Comparison of ENCODE assay signal across 1 cellular context in the genomic region with DNA sequence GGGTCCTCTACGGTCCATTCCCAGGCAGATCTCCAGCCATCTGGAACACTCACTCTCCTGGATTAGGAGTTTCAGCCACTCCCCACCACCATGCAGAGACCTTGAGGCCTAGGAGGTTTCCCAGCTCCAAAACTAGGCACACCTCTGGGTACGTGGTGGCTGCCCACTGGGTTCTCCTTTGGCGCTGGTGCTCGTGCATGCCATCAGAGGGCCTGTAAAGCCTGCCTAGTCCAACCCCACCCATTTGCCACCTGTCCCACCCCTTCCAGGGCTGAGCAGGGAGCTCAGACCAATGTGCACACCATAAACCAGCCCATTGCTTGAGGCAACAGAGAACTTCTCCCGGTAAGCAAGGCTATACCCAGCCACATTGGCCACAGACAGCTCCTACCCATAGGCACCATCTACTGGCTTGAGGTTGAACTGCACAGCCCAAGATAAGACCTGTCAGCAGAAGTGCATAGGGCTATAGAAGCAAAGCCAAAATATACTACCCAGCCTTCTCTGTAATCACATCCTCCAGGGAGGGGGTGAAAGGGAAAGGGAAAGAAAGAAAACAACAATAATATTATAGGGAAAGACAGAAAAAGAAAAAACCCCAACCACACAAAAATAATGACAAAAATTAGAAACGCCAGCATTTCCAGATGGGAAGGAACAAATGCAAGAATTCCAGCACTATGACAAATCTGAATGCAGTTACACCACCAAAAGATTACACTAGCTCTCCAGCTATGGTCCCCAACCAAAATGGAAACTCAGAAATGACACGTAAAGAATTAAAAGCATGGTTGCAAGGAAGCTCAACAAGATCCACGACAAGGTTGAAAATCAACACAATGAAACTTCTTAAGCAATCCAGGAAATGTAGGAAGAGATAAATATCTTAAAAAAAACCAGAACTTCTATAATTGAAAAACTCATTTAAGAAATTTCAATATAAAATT.
TF ChIP-seq lines count a peak whose summit lies in the region.

No MANE protein-coding gene starts in this region.

TF ChIP-seq in K562, 482 proteins besides CTCF, POLR2A, EP300 and RAD21 (continued from another document):
- TF ChIP-seq, protein P1, sequence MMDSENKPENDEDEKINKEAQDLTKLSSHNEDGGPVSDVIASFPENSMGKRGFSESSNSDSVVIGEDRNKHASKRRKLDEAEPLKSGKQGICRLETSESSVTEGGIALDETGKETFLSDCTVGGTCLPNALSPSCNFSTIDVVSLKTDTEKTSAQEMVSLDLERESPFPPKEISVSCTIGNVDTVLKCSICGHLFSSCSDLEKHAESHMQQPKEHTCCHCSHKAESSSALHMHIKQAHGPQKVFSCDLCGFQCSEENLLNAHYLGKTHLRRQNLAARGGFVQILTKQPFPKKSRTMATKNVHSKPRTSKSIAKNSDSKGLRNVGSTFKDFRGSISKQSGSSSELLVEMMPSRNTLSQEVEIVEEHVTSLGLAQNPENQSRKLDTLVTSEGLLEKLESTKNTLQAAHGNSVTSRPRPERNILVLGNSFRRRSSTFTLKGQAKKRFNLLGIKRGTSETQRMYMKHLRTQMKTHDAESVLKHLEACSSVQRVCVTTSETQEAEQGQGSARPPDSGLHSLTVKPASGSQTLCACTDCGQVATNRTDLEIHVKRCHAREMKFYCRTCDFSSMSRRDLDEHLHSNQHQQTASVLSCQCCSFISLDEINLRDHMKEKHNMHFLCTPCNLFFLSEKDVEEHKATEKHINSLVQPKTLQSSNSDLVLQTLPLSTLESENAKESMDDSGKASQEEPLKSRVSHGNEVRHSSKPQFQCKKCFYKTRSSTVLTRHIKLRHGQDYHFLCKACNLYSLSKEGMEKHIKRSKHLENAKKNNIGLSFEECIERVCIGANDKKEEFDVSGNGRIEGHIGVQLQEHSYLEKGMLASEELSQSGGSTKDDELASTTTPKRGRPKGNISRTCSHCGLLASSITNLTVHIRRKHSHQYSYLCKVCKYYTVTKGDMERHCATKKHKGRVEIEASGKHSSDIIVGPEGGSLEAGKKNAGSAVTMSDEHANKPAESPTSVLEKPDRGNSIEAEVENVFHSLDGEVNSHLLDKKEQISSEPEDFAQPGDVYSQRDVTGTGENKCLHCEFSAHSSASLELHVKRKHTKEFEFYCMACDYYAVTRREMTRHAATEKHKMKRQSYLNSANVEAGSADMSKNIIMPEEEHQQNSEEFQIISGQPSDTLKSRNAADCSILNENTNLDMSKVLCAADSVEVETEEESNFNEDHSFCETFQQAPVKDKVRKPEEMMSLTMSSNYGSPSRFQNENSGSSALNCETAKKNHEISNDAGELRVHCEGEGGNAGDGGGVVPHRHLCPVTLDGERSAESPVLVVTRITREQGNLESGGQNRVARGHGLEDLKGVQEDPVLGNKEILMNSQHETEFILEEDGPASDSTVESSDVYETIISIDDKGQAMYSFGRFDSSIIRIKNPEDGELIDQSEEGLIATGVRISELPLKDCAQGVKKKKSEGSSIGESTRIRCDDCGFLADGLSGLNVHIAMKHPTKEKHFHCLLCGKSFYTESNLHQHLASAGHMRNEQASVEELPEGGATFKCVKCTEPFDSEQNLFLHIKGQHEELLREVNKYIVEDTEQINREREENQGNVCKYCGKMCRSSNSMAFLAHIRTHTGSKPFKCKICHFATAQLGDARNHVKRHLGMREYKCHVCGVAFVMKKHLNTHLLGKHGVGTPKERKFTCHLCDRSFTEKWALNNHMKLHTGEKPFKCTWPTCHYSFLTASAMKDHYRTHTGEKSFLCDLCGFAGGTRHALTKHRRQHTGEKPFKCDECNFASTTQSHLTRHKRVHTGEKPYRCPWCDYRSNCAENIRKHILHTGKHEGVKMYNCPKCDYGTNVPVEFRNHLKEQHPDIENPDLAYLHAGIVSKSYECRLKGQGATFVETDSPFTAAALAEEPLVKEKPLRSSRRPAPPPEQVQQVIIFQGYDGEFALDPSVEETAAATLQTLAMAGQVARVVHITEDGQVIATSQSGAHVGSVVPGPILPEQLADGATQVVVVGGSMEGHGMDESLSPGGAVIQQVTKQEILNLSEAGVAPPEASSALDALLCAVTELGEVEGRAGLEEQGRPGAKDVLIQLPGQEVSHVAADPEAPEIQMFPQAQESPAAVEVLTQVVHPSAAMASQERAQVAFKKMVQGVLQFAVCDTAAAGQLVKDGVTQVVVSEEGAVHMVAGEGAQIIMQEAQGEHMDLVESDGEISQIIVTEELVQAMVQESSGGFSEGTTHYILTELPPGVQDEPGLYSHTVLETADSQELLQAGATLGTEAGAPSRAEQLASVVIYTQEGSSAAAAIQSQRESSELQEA (IDR thresholded peaks at IDR 0.05; ENCODE audit: low read depth), result no peak
- TF ChIP-seq ZBTB7A (IDR thresholded peaks at IDR 0.05; ENCODE audit: borderline replicate concordance, control insufficient read depth, low read depth, low read length), result no peak
- TF ChIP-seq, protein P2, sequence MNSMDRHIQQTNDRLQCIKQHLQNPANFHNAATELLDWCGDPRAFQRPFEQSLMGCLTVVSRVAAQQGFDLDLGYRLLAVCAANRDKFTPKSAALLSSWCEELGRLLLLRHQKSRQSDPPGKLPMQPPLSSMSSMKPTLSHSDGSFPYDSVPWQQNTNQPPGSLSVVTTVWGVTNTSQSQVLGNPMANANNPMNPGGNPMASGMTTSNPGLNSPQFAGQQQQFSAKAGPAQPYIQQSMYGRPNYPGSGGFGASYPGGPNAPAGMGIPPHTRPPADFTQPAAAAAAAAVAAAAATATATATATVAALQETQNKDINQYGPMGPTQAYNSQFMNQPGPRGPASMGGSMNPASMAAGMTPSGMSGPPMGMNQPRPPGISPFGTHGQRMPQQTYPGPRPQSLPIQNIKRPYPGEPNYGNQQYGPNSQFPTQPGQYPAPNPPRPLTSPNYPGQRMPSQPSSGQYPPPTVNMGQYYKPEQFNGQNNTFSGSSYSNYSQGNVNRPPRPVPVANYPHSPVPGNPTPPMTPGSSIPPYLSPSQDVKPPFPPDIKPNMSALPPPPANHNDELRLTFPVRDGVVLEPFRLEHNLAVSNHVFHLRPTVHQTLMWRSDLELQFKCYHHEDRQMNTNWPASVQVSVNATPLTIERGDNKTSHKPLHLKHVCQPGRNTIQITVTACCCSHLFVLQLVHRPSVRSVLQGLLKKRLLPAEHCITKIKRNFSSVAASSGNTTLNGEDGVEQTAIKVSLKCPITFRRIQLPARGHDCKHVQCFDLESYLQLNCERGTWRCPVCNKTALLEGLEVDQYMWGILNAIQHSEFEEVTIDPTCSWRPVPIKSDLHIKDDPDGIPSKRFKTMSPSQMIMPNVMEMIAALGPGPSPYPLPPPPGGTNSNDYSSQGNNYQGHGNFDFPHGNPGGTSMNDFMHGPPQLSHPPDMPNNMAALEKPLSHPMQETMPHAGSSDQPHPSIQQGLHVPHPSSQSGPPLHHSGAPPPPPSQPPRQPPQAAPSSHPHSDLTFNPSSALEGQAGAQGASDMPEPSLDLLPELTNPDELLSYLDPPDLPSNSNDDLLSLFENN (IDR thresholded peaks at IDR 0.05; ENCODE audit: low read depth in 2 of 2, low read length in 2 of 2), result no peak
- TF ChIP-seq ZNF436 (CRISPR knock-in tag; IDR thresholded peaks at IDR 0.05), result no peak
- TF ChIP-seq ZNF707 (CRISPR knock-in tag; conservative IDR thresholded peaks at IDR 0.05), result no peak
- TF ChIP-seq, protein P3, sequence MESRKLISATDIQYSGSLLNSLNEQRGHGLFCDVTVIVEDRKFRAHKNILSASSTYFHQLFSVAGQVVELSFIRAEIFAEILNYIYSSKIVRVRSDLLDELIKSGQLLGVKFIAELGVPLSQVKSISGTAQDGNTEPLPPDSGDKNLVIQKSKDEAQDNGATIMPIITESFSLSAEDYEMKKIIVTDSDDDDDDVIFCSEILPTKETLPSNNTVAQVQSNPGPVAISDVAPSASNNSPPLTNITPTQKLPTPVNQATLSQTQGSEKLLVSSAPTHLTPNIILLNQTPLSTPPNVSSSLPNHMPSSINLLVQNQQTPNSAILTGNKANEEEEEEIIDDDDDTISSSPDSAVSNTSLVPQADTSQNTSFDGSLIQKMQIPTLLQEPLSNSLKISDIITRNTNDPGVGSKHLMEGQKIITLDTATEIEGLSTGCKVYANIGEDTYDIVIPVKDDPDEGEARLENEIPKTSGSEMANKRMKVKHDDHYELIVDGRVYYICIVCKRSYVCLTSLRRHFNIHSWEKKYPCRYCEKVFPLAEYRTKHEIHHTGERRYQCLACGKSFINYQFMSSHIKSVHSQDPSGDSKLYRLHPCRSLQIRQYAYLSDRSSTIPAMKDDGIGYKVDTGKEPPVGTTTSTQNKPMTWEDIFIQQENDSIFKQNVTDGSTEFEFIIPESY (CRISPR knock-in tag; IDR thresholded peaks at IDR 0.05), result no peak
- no peak for TF ChIP-seq RFX5 (IDR thresholded peaks at IDR 0.05; ENCODE audit: low read depth, low read length)
- TF ChIP-seq, protein P4, sequence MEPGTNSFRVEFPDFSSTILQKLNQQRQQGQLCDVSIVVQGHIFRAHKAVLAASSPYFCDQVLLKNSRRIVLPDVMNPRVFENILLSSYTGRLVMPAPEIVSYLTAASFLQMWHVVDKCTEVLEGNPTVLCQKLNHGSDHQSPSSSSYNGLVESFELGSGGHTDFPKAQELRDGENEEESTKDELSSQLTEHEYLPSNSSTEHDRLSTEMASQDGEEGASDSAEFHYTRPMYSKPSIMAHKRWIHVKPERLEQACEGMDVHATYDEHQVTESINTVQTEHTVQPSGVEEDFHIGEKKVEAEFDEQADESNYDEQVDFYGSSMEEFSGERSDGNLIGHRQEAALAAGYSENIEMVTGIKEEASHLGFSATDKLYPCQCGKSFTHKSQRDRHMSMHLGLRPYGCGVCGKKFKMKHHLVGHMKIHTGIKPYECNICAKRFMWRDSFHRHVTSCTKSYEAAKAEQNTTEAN (CRISPR knock-in tag; IDR thresholded peaks at IDR 0.05), result no peak
- no peak for TF ChIP-seq CCAR2 (IDR thresholded peaks at IDR 0.05; ENCODE audit: low read depth, low read length)
- TF ChIP-seq NCOA6 (IDR thresholded peaks at IDR 0.05), result no peak
- TF ChIP-seq, protein P5, sequence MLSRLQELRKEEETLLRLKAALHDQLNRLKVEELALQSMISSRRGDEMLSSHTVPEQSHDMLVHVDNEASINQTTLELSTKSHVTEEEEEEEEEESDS (CRISPR knock-in tag; IDR thresholded peaks at IDR 0.05), result no peak
- no peak for TF ChIP-seq HMG20A (CRISPR knock-in tag; conservative IDR thresholded peaks at IDR 0.05)
- no peak for TF ChIP-seq MTA1 (IDR thresholded peaks at IDR 0.05; ENCODE audit: borderline replicate concordance)
TF ChIP-seq in K562: peak in this region for 0.
